Comparison of ENCODE assay signal across 14 cellular contexts in the genomic region with DNA sequence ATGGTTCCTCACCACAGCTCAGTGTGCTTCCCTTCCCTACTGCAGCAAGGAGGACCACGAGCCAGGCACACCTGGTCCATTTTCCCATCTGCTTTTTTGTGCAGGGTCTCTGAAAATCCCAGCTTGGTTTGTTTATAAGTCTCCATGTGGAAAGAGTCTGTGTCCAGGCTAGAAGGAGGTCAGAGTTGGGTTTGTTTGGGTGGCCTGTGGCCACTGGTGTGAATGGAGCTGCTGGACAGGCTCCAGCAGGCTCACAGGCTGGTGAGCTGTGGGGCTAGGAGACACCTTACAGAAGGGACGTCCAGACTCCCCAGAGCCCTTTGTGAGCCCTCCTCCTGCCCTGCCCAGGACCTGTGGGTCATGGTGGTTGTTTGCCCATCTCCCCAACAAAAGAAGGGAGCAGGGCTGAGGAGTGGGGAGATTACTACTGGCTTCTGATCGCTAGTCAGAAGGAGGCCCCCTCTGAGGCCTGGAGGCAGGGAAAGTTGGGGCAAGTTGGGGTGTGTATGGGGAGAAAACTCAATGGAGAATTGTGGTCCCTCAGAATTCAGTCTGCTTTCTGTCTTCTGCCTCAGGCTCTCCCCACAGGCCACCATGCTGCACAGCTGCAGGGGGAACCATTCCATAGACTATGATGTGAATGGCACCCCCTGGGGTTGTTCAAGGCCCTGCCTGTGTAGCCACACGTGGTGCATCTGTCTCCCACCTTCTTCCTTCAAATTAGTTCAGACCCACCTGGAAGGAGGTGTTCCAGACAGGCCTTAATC. TPM values are rescaled to one million over a fixed set of nuclear protein-coding genes. Genes with fewer than 3 reads are reported as not detected.
DNase-seq lines count a peak whose midpoint lies in the region; ATAC-seq and TF ChIP-seq lines count a peak whose summit lies in the region.
"Had no signal": no experiment of that assay in that cellular context is flagged by ENCODE, and none has a peak within 500 bp of the region (broad histone marks: within the 10 kb centered on the region; RNA-seq: fewer than 3 reads in every experiment).

No MANE protein-coding gene starts in this region.

- POLR2A ChIA-PET in Panc1 (lab: Charles Lee) = no interaction called here

- H3K36me3 ChIP-seq in Panc1 (ENCODE audit: control insufficient read depth, insufficient read depth, low read length) (no peaks in the 10 kb centered on the region), right atrium auricular region (no peaks in the 10 kb centered on the region), skeletal muscle tissue (ENCODE audit: control insufficient read depth in 3 of 3, insufficient read depth in 3 of 3, low read length in 3 of 3) (no peaks in the 10 kb centered on the region)
- H3K36me3 ChIP-seq: HAP-1 had no signal

- H3K9me3 ChIP-seq in Panc1 (ENCODE audit: control insufficient read depth, insufficient read depth, low read depth, low read length) = no peaks in the 10 kb centered on the region
- H3K9me3 ChIP-seq in right atrium auricular region = no peaks in the 10 kb centered on the region
- H3K9me3 ChIP-seq in skeletal muscle tissue (ENCODE audit: control insufficient read depth in 3 of 3, low read length in 3 of 3) = no peaks in the 10 kb centered on the region
- H3K9me3 ChIP-seq: HAP-1 had no signal

- in situ Hi-C loops in GM13976 (cut with MboI; ENCODE audit: low sequenced_read_pairs, unreplicated experiment) (no loop called here), Panc1 (cut with HindIII; ENCODE audit: low pct_unique_long_range_greater_than_20kb, low sequenced_read_pairs) (no loop called here)

- no peak overlapping the region for H3K4me3 ChIP-seq in Panc1 (ENCODE audit: low read depth in 2 of 2, low read length in 2 of 2)
- no peak overlapping the region for H3K4me3 ChIP-seq in right atrium auricular region
- H3K4me3 ChIP-seq in skeletal muscle tissue (ENCODE audit: low read length in 3 of 3) = peak overlapping the region; percentile 38 to 58 (median 56)
- H3K4me3 ChIP-seq: HAP-1 had no signal

- DNase-seq in GM13976 (ENCODE audit: low spot score) (peak; percentile 16), Panc1 (ENCODE audit: low read depth, low spot score) (no peak), right atrium auricular region (ENCODE audit: low spot score) (no peak), DMS153 (lab: John Stamatoyannopoulos, UW) (no peak), OCI-M2 (lab: John Stamatoyannopoulos, UW; ENCODE audit: unreplicated experiment) (no peak), SW 1271 (lab: John Stamatoyannopoulos, UW) (no peak), COR-L47 (lab: John Stamatoyannopoulos, UW) (no peak)
- DNase-seq: activated CD8-positive, alpha-beta memory T cell treated with anti-CD3 and anti-CD28 coated beads, Interleukin-2, amount 10 ng/mL, durations not matched to agents 7 days and 5 days; cerebellar nuclear complex; NCI-H2081 had no signal

- H3K4me1 ChIP-seq in Panc1 (ENCODE audit: control insufficient read depth, insufficient read depth, low read length) = peaks cover 86% of the 10 kb centered on the region
- peaks cover 9 to 97% of the 10 kb centered on the region in 2 donors for H3K4me1 ChIP-seq in right atrium auricular region
- H3K4me1 ChIP-seq in skeletal muscle tissue (ENCODE audit: control insufficient read depth in 3 of 3, insufficient read depth in 3 of 3, low read length in 3 of 3) = peaks cover 93 to 97% (median 96%) of the 10 kb centered on the region in 3 donors

- peak overlapping the region; percentile 95 for H3K27ac ChIP-seq in Panc1 (ENCODE audit: low read length)
- H3K27ac ChIP-seq in right atrium auricular region = peak overlapping the region; percentile 96 to 98
- H3K27ac ChIP-seq in skeletal muscle tissue (ENCODE audit: low read depth, low read length) = peak overlapping the region; percentile 99

- no TSS peak for BruUV-seq in Panc1 (replicated peaks; lab: Mats Ljungman, UMichigan)

- intact Hi-C loops in Panc1 (cut with micrococcal nuclease; ENCODE audit: unreplicated experiment) = no loop called here

- H3K9ac ChIP-seq in skeletal muscle tissue (ENCODE audit: low read depth in 1 of 3, low read length in 3 of 3) = peak overlapping the region; percentile 76 to 90 (median 77)

- ATAC-seq in Panc1 = no peak
- ATAC-seq: activated CD8-positive, alpha-beta memory T cell treated with anti-CD3 and anti-CD28 coated beads, Interleukin-2, amount 10 ng/mL, durations not matched to agents 7 days and 5 days had no signal

- H3K27me3 ChIP-seq in Panc1 (ENCODE audit: control insufficient read depth, insufficient read depth, low read length) (no peaks in the 10 kb centered on the region), right atrium auricular region (no peaks in the 10 kb centered on the region), skeletal muscle tissue (ENCODE audit: control insufficient read depth in 3 of 3, insufficient read depth in 3 of 3, low read length in 3 of 3) (no peaks in the 10 kb centered on the region)

- CTCF ChIA-PET in Panc1 (lab: Charles Lee) = no interaction called here

- no peak for TF ChIP-seq CTCF in GM13976 (IDR thresholded peaks at IDR 0.05; ENCODE audit: borderline replicate concordance, control extremely low read depth, extremely low read depth, insufficient read depth, missing control alignments)
- no peak for TF ChIP-seq CTCF in Panc1 (IDR thresholded peaks at IDR 0.05)
- TF ChIP-seq CTCF in right atrium auricular region (IDR thresholded peaks at IDR 0.05) = no peak

RNA-seq across cellular contexts. Expression of gene RARA, which starts 4.1 kb away (rescaled TPM):
- total RNA-seq in Panc1 (2021; ENCODE audit: unreplicated experiment) = 55.6 TPM
- polyA plus RNA-seq in Panc1 (2012; ENCODE audit: insufficient read length) = 59.9 TPM
- total RNA-seq in right atrium auricular region = 10 to 100 TPM; 28.5 to 51.7 TPM
- 17.2 TPM for total RNA-seq in skeletal muscle tissue

RNA-seq across cellular contexts. Expression of gene CDC6, which starts 25.4 kb away (rescaled TPM):
- total RNA-seq in Panc1 (2021; ENCODE audit: unreplicated experiment) = 66.3 TPM
- polyA plus RNA-seq in Panc1 (2012; ENCODE audit: insufficient read length) = 24.3 TPM
- total RNA-seq in right atrium auricular region = 1 to 10 TPM in 1 of 2 donors, under 1 TPM in 1; 0.44 to 1.0 TPM
- total RNA-seq in skeletal muscle tissue = 4.2 TPM

RNA-seq across cellular contexts. Expression of gene GJD3, which starts 51.5 kb away (rescaled TPM):
- total RNA-seq in Panc1 (2021; ENCODE audit: unreplicated experiment) (0.33 TPM), right atrium auricular region (1 to 10 TPM in 1 of 2 donors, not detected in 1; 1.6 TPM), skeletal muscle tissue (0.52 TPM)
- 5.8 TPM for polyA plus RNA-seq in Panc1 (2012; ENCODE audit: insufficient read length)
- total RNA-seq: activated CD8-positive, alpha-beta memory T cell treated with anti-CD3 and anti-CD28 coated beads, Interleukin-2, amount 10 ng/mL, durations not matched to agents 7 days and 5 days; Daoy; SK-MEL-5 had no signal

Comparison
In these comparisons a context has a peak if more than half of its experiments do, and no peak if none do; other contexts are left out.
1. H3K4me3 ChIP-seq: peak in skeletal muscle tissue (3 of 3); none in Panc1 (0 of 2) and right atrium auricular region (0 of 2).
2. RNA of gene CDC6, which starts 25.4 kb away (total RNA-seq): 66.3 TPM in Panc1 (single experiment); 4.2 TPM in skeletal muscle tissue (single experiment) and 0.44 to 1.0 TPM in right atrium auricular region; every median in the first group is over 10 times any median in the second.
3. Peak in every context shown above with its lines, with median percentiles within 50 percentile points of each other: H3K27ac ChIP-seq.